ENCODE assay signal across 26 cellular contexts in the genomic region with DNA sequence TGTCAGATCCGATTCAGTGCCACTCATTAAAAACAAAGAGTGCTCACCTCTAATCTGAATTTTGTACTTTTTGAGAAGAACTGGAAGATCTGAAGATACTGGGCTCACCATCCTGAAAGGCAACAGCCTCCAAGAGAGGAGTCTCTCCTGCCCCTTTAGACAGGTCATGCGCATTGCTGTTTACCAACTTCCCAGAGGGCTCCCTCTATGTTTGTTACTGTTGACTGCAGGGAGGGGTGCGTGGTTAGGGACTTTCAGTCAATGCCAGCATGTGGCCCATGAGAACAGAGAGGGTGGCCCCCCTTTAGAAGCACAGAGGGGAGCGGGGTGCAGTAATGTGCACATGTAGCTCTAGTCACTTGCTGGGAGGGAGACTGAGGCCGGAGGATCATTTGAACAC. TPM values are rescaled to one million over a fixed set of nuclear protein-coding genes. Genes with fewer than 3 reads are reported as not detected.
A peak's percentile ranks its signal among the peaks of the same experiment; 100 is the strongest.
DNase-seq lines count a peak whose midpoint lies in the region; ATAC-seq, FAIRE-seq and TF ChIP-seq lines count a peak whose summit lies in the region.
"Had no signal": no experiment of that assay in that cellular context is flagged by ENCODE, and none has a peak within 500 bp of the region (broad histone marks: within the 10 kb centered on the region; RNA-seq: fewer than 3 reads in every experiment).

No MANE protein-coding gene starts in this region.

- intact Hi-C loops in left colon (cut with DNase I, micrococcal nuclease): no loop called here

- H3K27me3 Mint-ChIP-seq in mesothelial cell of epicardium (ENCODE audit: low read depth): no peaks in the 10 kb centered on the region

- DNase-seq in A549 (ENCODE audit: low read depth in 1 of 2, low spot score in 1 of 2) (no peak), SJCRH30 (no peak), mesothelial cell of epicardium (ENCODE audit: low spot score in 2 of 2, unreplicated experiment in 2 of 2) (no peak), anterior cingulate cortex (lab: John Stamatoyannopoulos, UW) (no peak), left colon (no peak), putamen (ENCODE audit: low spot score) (no peak)
- DNase-seq: 8988T; activated CD4-positive, alpha-beta T cell treated with anti-CD3 and anti-CD28 coated beads, Interleukin-2, amount 50 U/mL, for 1 hour; activated naive CD8-positive, alpha-beta T cell treated with anti-CD3 and anti-CD28 coated beads for 36 hours; mucosa of descending colon; NCI-H1105; NCI-H524 treated with DMSO at 0.1 percent for 48 hours; psoas muscle; stimulated activated CD4-positive, alpha-beta T cell treated with anti-CD3 and anti-CD28 coated beads, Interleukin-4, amount 100 ng/mL, for 1 hour; stomach had no signal

- peak overlapping the region; percentile 95 for H3K27ac Mint-ChIP-seq in mesothelial cell of epicardium
- H3K27ac Mint-ChIP-seq: activated naive CD8-positive, alpha-beta T cell treated with anti-CD3 and anti-CD28 coated beads for 36 hours; activated T-helper 2 cell treated with anti-CD3 and anti-CD28 coated beads, Interferon-gamma antibody, Interleukin-2, Interleukin-4, amounts not matched to agents 10 μg/mL and 5 μg/mL and 100 μg/mL, durations not matched to agents 14 hours and 24 hours and 36 hours; neural progenitor cell had no signal

- H3K27ac ChIP-seq in A549: peak overlapping the region; percentile 80 to 82
- peak overlapping the region; percentile 20; the same call in 1 of the 2 replicates for H3K27ac ChIP-seq in SJCRH30
- peak overlapping the region; percentile 23 for H3K27ac ChIP-seq in duodenal mucosa (ENCODE audit: low read depth, low read length)
- H3K27ac ChIP-seq: BLaER1 treated with 17β-estradiol and CSF1 and Interleukin-3, amounts not matched to agents 10 nM and 100 nM; epithelial cell of prostate; neural progenitor cell; psoas muscle; VCaP had no signal

- H3K27me3 ChIP-seq in SJCRH30: no peaks in the 10 kb centered on the region
- no peaks in the 10 kb centered on the region for H3K27me3 ChIP-seq in duodenal mucosa (ENCODE audit: control insufficient read depth in 1 of 2, insufficient read depth in 2 of 2, low read length in 2 of 2)
- H3K27me3 ChIP-seq: BLaER1 treated with 17β-estradiol and CSF1 and Interleukin-3, amounts not matched to agents 10 nM and 100 nM; neural progenitor cell; stomach had no signal

- H3K4me3 Mint-ChIP-seq in mesothelial cell of epicardium: no peak overlapping the region
- H3K4me3 Mint-ChIP-seq: activated naive CD8-positive, alpha-beta T cell treated with anti-CD3 and anti-CD28 coated beads for 36 hours; neural progenitor cell had no signal

- CTCF ChIA-PET in A549 (lab: Yijun Ruan, JAX): interaction anchor here (1.9 kb wide), 1 partner anchor 19 kb away, joined by 3 read pairs; no protein-coding TSS in a partner anchor

- no peaks in the 10 kb centered on the region for H3K36me3 ChIP-seq in SJCRH30
- H3K36me3 ChIP-seq in duodenal mucosa (ENCODE audit: control insufficient read depth in 1 of 2, insufficient read depth in 2 of 2, low read length in 2 of 2): no peaks in the 10 kb centered on the region
- H3K36me3 ChIP-seq: BLaER1 treated with 17β-estradiol and CSF1 and Interleukin-3, amounts not matched to agents 10 nM and 100 nM; neural progenitor cell; stomach had no signal

- H3K4me1 Mint-ChIP-seq in mesothelial cell of epicardium: peaks cover 32% of the 10 kb centered on the region
- H3K4me1 Mint-ChIP-seq: activated naive CD8-positive, alpha-beta T cell treated with anti-CD3 and anti-CD28 coated beads for 36 hours had no signal

- H3K36me3 Mint-ChIP-seq in mesothelial cell of epicardium: no peaks in the 10 kb centered on the region
- H3K36me3 Mint-ChIP-seq: activated naive CD8-positive, alpha-beta T cell treated with anti-CD3 and anti-CD28 coated beads for 36 hours; neural progenitor cell had no signal

- H3K4me2 ChIP-seq in A549: peak overlapping the region; percentile 70
- H3K4me2 ChIP-seq: BLaER1 treated with 17β-estradiol and CSF1 and Interleukin-3, amounts not matched to agents 10 nM and 100 nM; neural progenitor cell had no signal

- TF ChIP-seq EP300 in A549 (IDR thresholded peaks at IDR 0.05): no peak

- FAIRE-seq in A549 (lab: Jason Lieb, UNC): no peak
- FAIRE-seq: frontal cortex had no signal

- no peaks in the 10 kb centered on the region for H3K9me3 Mint-ChIP-seq in mesothelial cell of epicardium
- H3K9me3 Mint-ChIP-seq: activated naive CD8-positive, alpha-beta T cell treated with anti-CD3 and anti-CD28 coated beads for 36 hours; activated T-helper 2 cell treated with anti-CD3 and anti-CD28 coated beads, Interferon-gamma antibody, Interleukin-2, Interleukin-4, amounts not matched to agents 10 μg/mL and 5 μg/mL and 100 μg/mL, durations not matched to agents 14 hours and 24 hours and 36 hours; neural progenitor cell had no signal

- POLR2A ChIA-PET in A549 (lab: Yijun Ruan, JAX): no interaction called here

- TF ChIP-seq RAD21 in A549 (conservative IDR thresholded peaks at IDR 0.05 in 1 of 2, IDR thresholded peaks at IDR 0.05 in 1 of 2): no peak

- WGBS in A549 (ENCODE audit: missing lambda C conversion rate): 87% methylated on average over 5 of the region's 5 CpGs

- H3K4me1 ChIP-seq in A549 (peaks cover 51% of the 10 kb centered on the region), SJCRH30 (peaks cover 38% of the 10 kb centered on the region), duodenal mucosa (ENCODE audit: control insufficient read depth in 1 of 2, insufficient read depth in 2 of 2, low read length in 2 of 2) (no peaks in the 10 kb centered on the region)
- H3K4me1 ChIP-seq: BLaER1 treated with 17β-estradiol and CSF1 and Interleukin-3, amounts not matched to agents 10 nM and 100 nM; neural progenitor cell; psoas muscle had no signal

- peak in 1 of 2 experiments; percentile 10; a peak in 1 of 6 replicates for ATAC-seq in A549
- no peak for ATAC-seq in GM18505 (IDR thresholded peaks at IDR 0.05; ENCODE audit: unreplicated experiment)
- no peak for ATAC-seq in left colon
- ATAC-seq: psoas muscle, Right ventricle myocardium inferior had no signal

- TF ChIP-seq POLR2A in A549 (IDR thresholded peaks at IDR 0.05; ENCODE audit: low read length) (no peak), GM18505 (IDR thresholded peaks at IDR 0.05; ENCODE audit: borderline replicate concordance, extremely low read depth, insufficient read depth, insufficient read length) (no peak)

- no peak overlapping the region for H3K9ac ChIP-seq in duodenal mucosa (ENCODE audit: low read depth in 1 of 2, low read length in 2 of 2)
- H3K9ac ChIP-seq: BLaER1 treated with 17β-estradiol and CSF1 and Interleukin-3, amounts not matched to agents 10 nM and 100 nM; neural progenitor cell had no signal

- H3K4me3 ChIP-seq in A549 (no peak overlapping the region), SJCRH30 (no peak overlapping the region), duodenal mucosa (ENCODE audit: low read depth in 1 of 2, low read length in 2 of 2) (no peak overlapping the region)
- H3K4me3 ChIP-seq: BLaER1 treated with 17β-estradiol and CSF1 and Interleukin-3, amounts not matched to agents 10 nM and 100 nM; mucosa of descending colon; neural progenitor cell; psoas muscle; stomach had no signal

- no peaks in the 10 kb centered on the region for H3K9me3 ChIP-seq in A549
- H3K9me3 ChIP-seq in SJCRH30 (replicated peaks): no peaks in the 10 kb centered on the region
- no peaks in the 10 kb centered on the region for H3K9me3 ChIP-seq in duodenal mucosa (ENCODE audit: control insufficient read depth in 1 of 2, low read length in 2 of 2)
- H3K9me3 ChIP-seq: BLaER1 treated with 17β-estradiol and CSF1 and Interleukin-3, amounts not matched to agents 10 nM and 100 nM; mucosa of descending colon; psoas muscle; stomach had no signal

- no peak for TF ChIP-seq CTCF in A549 (IDR thresholded peaks at IDR 0.05)
- no peak for TF ChIP-seq CTCF in mesothelial cell of epicardium (IDR thresholded peaks at IDR 0.05; ENCODE audit: unreplicated experiment)

TF ChIP-seq in A549, 52 proteins besides CTCF, POLR2A, EP300 and RAD21 (continues in another document):
- TF ChIP-seq GATA3 (IDR thresholded peaks at IDR 0.05; ENCODE audit: borderline replicate concordance): no peak
- TF ChIP-seq, protein P1, sequence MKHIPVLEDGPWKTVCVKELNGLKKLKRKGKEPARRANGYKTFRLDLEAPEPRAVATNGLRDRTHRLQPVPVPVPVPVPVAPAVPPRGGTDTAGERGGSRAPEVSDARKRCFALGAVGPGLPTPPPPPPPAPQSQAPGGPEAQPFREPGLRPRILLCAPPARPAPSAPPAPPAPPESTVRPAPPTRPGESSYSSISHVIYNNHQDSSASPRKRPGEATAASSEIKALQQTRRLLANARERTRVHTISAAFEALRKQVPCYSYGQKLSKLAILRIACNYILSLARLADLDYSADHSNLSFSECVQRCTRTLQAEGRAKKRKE (CRISPR knock-in tag; IDR thresholded peaks at IDR 0.05; ENCODE audit: low read depth): no peak
- TF ChIP-seq CHD4 (IDR thresholded peaks at IDR 0.05; ENCODE audit: borderline replicate concordance): no peak
- TF ChIP-seq RNF2 (IDR thresholded peaks at IDR 0.05; ENCODE audit: borderline replicate concordance, low read depth): no peak
- TF ChIP-seq USF2 (IDR thresholded peaks at IDR 0.05): no peak
- TF ChIP-seq ZSCAN20 (CRISPR knock-in tag; IDR thresholded peaks at IDR 0.05): no peak
- TF ChIP-seq ZC3H11A (IDR thresholded peaks at IDR 0.05): no peak

RNA-seq across cellular contexts. Expression of gene CABCOCO1, which starts 33.1 kb away (rescaled TPM):
- polyA plus RNA-seq in A549 (2011; rRNA removed): 0.40 and 1.1 TPM in 2 replicates
- 0.04 and 0.05 TPM in 2 replicates for polyA plus RNA-seq in A549 (2012; cell fraction: cytosol; rRNA removed)
- not detected in 2 replicates for polyA plus RNA-seq in A549 (2012; cell fraction: nucleus; rRNA removed)
- 0.54 to 0.92 TPM (median 0.77 TPM) in 3 replicates for polyA plus RNA-seq in A549 (2017; fragmentation: RNase III; extraction: RNeasy Plus Mini Kit Qiagen cat#74134 plus additional on column Dnase treatment)
- not detected in 2 replicates for polyA minus RNA-seq in A549 (2011; rRNA and poly(A)+ RNA removed)
- not detected in 2 replicates for total RNA-seq in SJCRH30 (2014; rRNA removed; shearing (Covaris generic))
- total RNA-seq in mesothelial cell of epicardium: 2.5 to 4.8 TPM (median 2.5 TPM) in 3 replicates
- not detected for total RNA-seq in left colon
- total RNA-seq: activated naive CD8-positive, alpha-beta T cell treated with anti-CD3 and anti-CD28 coated beads for 36 hours; activated T-helper 2 cell treated with anti-CD3 and anti-CD28 coated beads, Interferon-gamma antibody, Interleukin-2, Interleukin-4, amounts not matched to agents 10 μg/mL and 5 μg/mL and 100 μg/mL, durations not matched to agents 14 hours and 24 hours and 36 hours; dermis blood vessel endothelial cell; psoas muscle; Right ventricle myocardium inferior; T-helper 1 cell treated with Interleukin-12 subunit alpha and Interleukin-12 subunit beta and Interleukin-4 antibody, amounts not matched to agents 30 ng/mL and 1 ng/mL, for 36 hours had no signal

Comparison
In these comparisons a context has a peak if more than half of its experiments do, and no peak if none do; other contexts are left out.
1. H3K27ac ChIP-seq: peak in every context shown above with its lines; median percentile 81 in A549; 23 in duodenal mucosa; 20 in SJCRH30.